Comparison of ENCODE assay signal across 1 cellular context in genomic region chr4:73832651-73833237, GRCh38.
TF ChIP-seq lines count a peak whose summit lies in the region.

No MANE protein-coding gene starts in this region.

TF ChIP-seq in HepG2, 621 proteins besides CTCF, POLR2A, EP300 and RAD21:
- TF ChIP-seq, protein P1, sequence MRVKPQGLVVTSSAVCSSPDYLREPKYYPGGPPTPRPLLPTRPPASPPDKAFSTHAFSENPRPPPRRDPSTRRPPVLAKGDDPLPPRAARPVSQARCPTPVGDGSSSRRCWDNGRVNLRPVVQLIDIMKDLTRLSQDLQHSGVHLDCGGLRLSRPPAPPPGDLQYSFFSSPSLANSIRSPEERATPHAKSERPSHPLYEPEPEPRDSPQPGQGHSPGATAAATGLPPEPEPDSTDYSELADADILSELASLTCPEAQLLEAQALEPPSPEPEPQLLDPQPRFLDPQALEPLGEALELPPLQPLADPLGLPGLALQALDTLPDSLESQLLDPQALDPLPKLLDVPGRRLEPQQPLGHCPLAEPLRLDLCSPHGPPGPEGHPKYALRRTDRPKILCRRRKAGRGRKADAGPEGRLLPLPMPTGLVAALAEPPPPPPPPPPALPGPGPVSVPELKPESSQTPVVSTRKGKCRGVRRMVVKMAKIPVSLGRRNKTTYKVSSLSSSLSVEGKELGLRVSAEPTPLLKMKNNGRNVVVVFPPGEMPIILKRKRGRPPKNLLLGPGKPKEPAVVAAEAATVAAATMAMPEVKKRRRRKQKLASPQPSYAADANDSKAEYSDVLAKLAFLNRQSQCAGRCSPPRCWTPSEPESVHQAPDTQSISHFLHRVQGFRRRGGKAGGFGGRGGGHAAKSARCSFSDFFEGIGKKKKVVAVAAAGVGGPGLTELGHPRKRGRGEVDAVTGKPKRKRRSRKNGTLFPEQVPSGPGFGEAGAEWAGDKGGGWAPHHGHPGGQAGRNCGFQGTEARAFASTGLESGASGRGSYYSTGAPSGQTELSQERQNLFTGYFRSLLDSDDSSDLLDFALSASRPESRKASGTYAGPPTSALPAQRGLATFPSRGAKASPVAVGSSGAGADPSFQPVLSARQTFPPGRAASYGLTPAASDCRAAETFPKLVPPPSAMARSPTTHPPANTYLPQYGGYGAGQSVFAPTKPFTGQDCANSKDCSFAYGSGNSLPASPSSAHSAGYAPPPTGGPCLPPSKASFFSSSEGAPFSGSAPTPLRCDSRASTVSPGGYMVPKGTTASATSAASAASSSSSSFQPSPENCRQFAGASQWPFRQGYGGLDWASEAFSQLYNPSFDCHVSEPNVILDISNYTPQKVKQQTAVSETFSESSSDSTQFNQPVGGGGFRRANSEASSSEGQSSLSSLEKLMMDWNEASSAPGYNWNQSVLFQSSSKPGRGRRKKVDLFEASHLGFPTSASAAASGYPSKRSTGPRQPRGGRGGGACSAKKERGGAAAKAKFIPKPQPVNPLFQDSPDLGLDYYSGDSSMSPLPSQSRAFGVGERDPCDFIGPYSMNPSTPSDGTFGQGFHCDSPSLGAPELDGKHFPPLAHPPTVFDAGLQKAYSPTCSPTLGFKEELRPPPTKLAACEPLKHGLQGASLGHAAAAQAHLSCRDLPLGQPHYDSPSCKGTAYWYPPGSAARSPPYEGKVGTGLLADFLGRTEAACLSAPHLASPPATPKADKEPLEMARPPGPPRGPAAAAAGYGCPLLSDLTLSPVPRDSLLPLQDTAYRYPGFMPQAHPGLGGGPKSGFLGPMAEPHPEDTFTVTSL (CRISPR knock-in tag; IDR thresholded peaks at IDR 0.05; ENCODE audit: borderline replicate concordance): no peak
- TF ChIP-seq HNF4A (CRISPR knock-in tag; IDR thresholded peaks at IDR 0.05): peak; percentile 32; the same call in 1 of the 2 replicates
- 0 out of 2 replicates have a peak, but pooled peaks have one; percentile 14 for TF ChIP-seq ZNF644 (CRISPR knock-in tag; IDR thresholded peaks at IDR 0.05; ENCODE audit: low read depth)
- TF ChIP-seq MAFF (IDR thresholded peaks at IDR 0.05; ENCODE audit: low read depth, low read length): 0 out of 2 replicates have a peak, but pooled peaks have one; percentile 36
- TF ChIP-seq MAFK (conservative IDR thresholded peaks at IDR 0.05 in 1 of 2, IDR thresholded peaks at IDR 0.05 in 1 of 2; ENCODE audit: low read length in 2 of 2): peak in 1 of 2 experiments; percentile 45; a peak in 1 of 4 replicates
- no peak for TF ChIP-seq GLMP (CRISPR knock-in tag; IDR thresholded peaks at IDR 0.05; ENCODE audit: borderline replicate concordance)
TF ChIP-seq in HepG2: peak in this region for 4.
